In genomic region chr12:77720258-77720657, GRCh38 we compare ENCODE assay signal across 12 cellular contexts.
A peak's percentile ranks its signal among the peaks of the same experiment; 100 is the strongest.
DNase-seq lines count a peak whose midpoint lies in the region; ATAC-seq and TF ChIP-seq lines count a peak whose summit lies in the region.
"Had no signal": no experiment of that assay in that cellular context is flagged by ENCODE, and none has a peak within 500 bp of the region (broad histone marks: within the 10 kb centered on the region; RNA-seq: fewer than 3 reads in every experiment).

No MANE protein-coding gene starts in this region.

- H3K56ac ChIP-seq in mesendoderm (ENCODE audit: low read length), result no peak overlapping the region

- H4K8ac ChIP-seq in mesendoderm (ENCODE audit: low read depth, low read length), result no peak overlapping the region

- H4K5ac ChIP-seq in mesendoderm (ENCODE audit: low read length), result no peak overlapping the region

- H3K4ac ChIP-seq in mesendoderm (ENCODE audit: low read depth, low read length), result no peak overlapping the region

- H2BK5ac ChIP-seq in mesendoderm (ENCODE audit: low read length), result no peak overlapping the region

- H3K27ac ChIP-seq in mesendoderm (ENCODE audit: low read depth, low read length), result no peak overlapping the region
- H3K27ac ChIP-seq: body of pancreas, thyroid gland had no signal

- H3K4me1 Mint-ChIP-seq in Calu3 (ENCODE audit: low read depth, unreplicated experiment), result no peaks in the 10 kb centered on the region

- no TSS peak for BruUV-seq in Calu3 (replicated peaks; lab: Mats Ljungman, UMichigan)

- H3K27ac Mint-ChIP-seq in Calu3 (ENCODE audit: unreplicated experiment), result peak overlapping the region; percentile 12

- H2AK5ac ChIP-seq in mesendoderm (ENCODE audit: low read length), result no peak overlapping the region

- H3K27me3 ChIP-seq in mesendoderm (ENCODE audit: insufficient read depth, low read length, poor library complexity), result no peaks in the 10 kb centered on the region
- H3K27me3 ChIP-seq: body of pancreas, thyroid gland had no signal

- H3K4me3 ChIP-seq in WI38 (ENCODE audit: low read depth, low read length) (no peak overlapping the region), mesendoderm (ENCODE audit: low read length) (no peak overlapping the region)
- H3K4me3 ChIP-seq: body of pancreas, thyroid gland had no signal

- H3K4me1 ChIP-seq in mesendoderm (ENCODE audit: control insufficient read depth, low read depth, low read length), result no peaks in the 10 kb centered on the region
- H3K4me1 ChIP-seq: body of pancreas, thyroid gland had no signal

- H3K4me3 Mint-ChIP-seq in Calu3 (ENCODE audit: low read depth, unreplicated experiment), result no peak overlapping the region

- CTCF ChIA-PET in Calu3 (lab: Charles Lee), result interaction anchor here (1.5 kb wide), 1 partner anchor 205 kb away, joined by 7 read pairs; no protein-coding TSS in a partner anchor

- peak; percentile 37 for TF ChIP-seq CTCF in Calu3 (IDR thresholded peaks at IDR 0.05; ENCODE audit: unreplicated experiment)
- peak; percentile 19; the same call in 1 of the 2 replicates for TF ChIP-seq CTCF in WI38 (IDR thresholded peaks at IDR 0.05; ENCODE audit: low read depth, low read length)
- no peak for TF ChIP-seq CTCF in GM13977 (IDR thresholded peaks at IDR 0.05; ENCODE audit: extremely low read depth, insufficient read depth, missing control alignments)

- H3K36me3 Mint-ChIP-seq in Calu3 (ENCODE audit: insufficient read depth, unreplicated experiment), result no peaks in the 10 kb centered on the region

- no peak overlapping the region for H2BK15ac ChIP-seq in mesendoderm (replicated peaks; ENCODE audit: low read depth)

- H2BK120ac ChIP-seq in mesendoderm (ENCODE audit: low read depth, low read length), result no peak overlapping the region

- no peaks in the 10 kb centered on the region for H3K79me2 ChIP-seq in mesendoderm (ENCODE audit: control insufficient read depth, insufficient read depth, low read length)

- ATAC-seq in HG03342 (IDR thresholded peaks at IDR 0.05; ENCODE audit: unreplicated experiment), result peak; percentile 48
- no peak for ATAC-seq in HG03520 (IDR thresholded peaks at IDR 0.05; ENCODE audit: unreplicated experiment)
- ATAC-seq: body of pancreas, left lobe of liver had no signal

- H3K23ac ChIP-seq in mesendoderm (ENCODE audit: low read length), result no peak overlapping the region

- WGBS in mesendoderm (ENCODE audit: extremely low coverage, insufficient coverage, low lambda C conversion rate), result no CpG with 5 or more reads among the region's 2 CpGs

- H3K9me3 Mint-ChIP-seq in Calu3 (ENCODE audit: low read depth, unreplicated experiment), result peaks cover 3% of the 10 kb centered on the region

- no peak overlapping the region for H3K18ac ChIP-seq in mesendoderm (ENCODE audit: low read length)

- H3K36me3 ChIP-seq in mesendoderm (ENCODE audit: control insufficient read depth, insufficient read depth, low read length), result no peaks in the 10 kb centered on the region
- H3K36me3 ChIP-seq: thyroid gland had no signal

- intact Hi-C loops in Calu3 (cut with micrococcal nuclease; ENCODE audit: unreplicated experiment), result no loop called here

- no peak overlapping the region for H3K4me2 ChIP-seq in mesendoderm (ENCODE audit: low read length)

- in situ Hi-C loops in GM13977 (cut with MboI; ENCODE audit: low pct_unique_long_range_greater_than_20kb, low sequenced_read_pairs, unreplicated experiment), result loop anchor here (10.0 kb wide), 1 partner anchor 205 kb away; no protein-coding TSS in a partner anchor

- H3K9ac ChIP-seq in mesendoderm (ENCODE audit: low read length), result no peak overlapping the region

- no peak for DNase-seq in Calu3
- DNase-seq in mesendoderm, result peak; percentile 21
- no peak for DNase-seq in GM13977 (ENCODE audit: low spot score)
- DNase-seq in Ammon's horn (ENCODE audit: low spot score), result no peak
- no peak for DNase-seq in HuH-7 (ENCODE audit: low spot score)
- DNase-seq: activated T-cell treated with anti-CD3 and anti-CD28 coated beads, Interleukin-2, amount 50 U/mL, for 1 hour; body of pancreas; thyroid gland had no signal

- H3K27me3 Mint-ChIP-seq in Calu3 (ENCODE audit: unreplicated experiment), result no peaks in the 10 kb centered on the region

- H3K79me1 ChIP-seq in mesendoderm (ENCODE audit: low read length), result no peaks in the 10 kb centered on the region
